1 cellular context compared by ENCODE assay signal in the genomic region with DNA sequence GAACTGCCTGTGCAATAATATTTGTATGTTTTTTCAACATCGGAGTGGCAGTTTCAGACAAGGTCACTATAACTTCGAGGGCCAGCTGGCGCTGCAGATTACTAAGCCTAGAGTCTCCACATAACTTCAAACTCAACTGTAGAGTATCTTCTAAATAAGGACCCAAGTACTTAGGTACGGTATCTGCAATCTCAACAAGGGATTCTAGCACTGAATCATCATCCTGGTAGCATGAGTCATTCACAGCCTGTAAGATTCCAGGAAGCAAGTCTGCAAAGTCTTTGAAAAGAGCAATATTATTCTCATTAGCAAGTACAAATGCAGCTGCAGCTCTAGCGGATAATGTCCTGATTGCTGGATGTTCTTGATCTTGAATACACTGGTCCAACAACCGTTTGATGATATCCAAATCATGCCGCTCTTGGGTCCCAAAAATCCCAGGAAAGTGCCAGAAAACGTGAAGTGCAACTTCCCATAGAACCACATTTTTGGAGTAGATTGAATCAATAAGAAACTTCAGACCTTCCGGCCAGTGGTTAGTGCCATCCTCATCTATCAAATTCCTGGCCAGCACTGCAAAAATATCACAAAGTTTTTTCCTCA.
TF ChIP-seq lines count a peak whose summit lies in the region.

No MANE protein-coding gene starts in this region.

TF ChIP-seq in HepG2, 621 proteins besides CTCF, POLR2A, EP300 and RAD21 (continued from another document):
- TF ChIP-seq, protein P1, sequence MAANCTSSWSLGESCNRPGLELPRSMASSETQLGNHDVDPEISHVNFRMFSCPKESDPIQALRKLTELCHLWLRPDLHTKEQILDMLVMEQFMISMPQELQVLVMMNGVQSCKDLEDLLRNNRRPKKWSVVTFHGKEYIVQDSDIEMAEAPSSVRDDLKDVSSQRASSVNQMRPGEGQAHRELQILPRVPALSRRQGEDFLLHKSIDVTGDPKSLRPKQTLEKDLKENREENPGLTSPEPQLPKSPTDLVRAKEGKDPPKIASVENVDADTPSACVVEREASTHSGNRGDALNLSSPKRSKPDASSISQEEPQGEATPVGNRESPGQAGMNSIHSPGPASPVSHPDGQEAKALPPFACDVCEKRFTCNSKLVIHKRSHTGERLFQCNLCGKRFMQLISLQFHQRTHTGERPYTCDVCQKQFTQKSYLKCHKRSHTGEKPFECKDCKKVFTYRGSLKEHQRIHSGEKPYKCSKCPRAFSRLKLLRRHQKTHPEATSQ (CRISPR knock-in tag; IDR thresholded peaks at IDR 0.05; ENCODE audit: borderline replicate concordance) = 0 out of 2 replicates have a peak, but pooled peaks have one; percentile 5
- TF ChIP-seq HMG20A (CRISPR knock-in tag; IDR thresholded peaks at IDR 0.05; ENCODE audit: borderline replicate concordance) = 0 out of 2 replicates have a peak, but pooled peaks have one; percentile 3
